In genomic region chr11:15248749-15249148, GRCh38 we compare ENCODE assay signal across 31 cellular contexts.
"Had no signal": no experiment of that assay in that cellular context is flagged by ENCODE, and none has a peak within 500 bp of the region (broad histone marks: within the 10 kb centered on the region; RNA-seq: fewer than 3 reads in every experiment).

No MANE protein-coding gene starts in this region.

- H3K9me3 ChIP-seq: ascending aorta, breast epithelium, colonic mucosa, esophagus squamous epithelium, gastroesophageal sphincter had no signal

- H3K4me3 Mint-ChIP-seq: activated CD4-positive, alpha-beta memory T cell treated with anti-CD3 and anti-CD28 coated beads for 36 hours; activated CD4-positive, alpha-beta T cell treated with anti-CD3 and anti-CD28 coated beads for 36 hours; activated CD4-positive, alpha-beta T cell treated with anti-CD3 and anti-CD28 coated beads, Interleukin-2, amount 10 ng/mL, durations not matched to agents 24 days and 14 days; activated CD8-positive, alpha-beta memory T cell treated with anti-CD3 and anti-CD28 coated beads, Interleukin-2, amount 10 ng/mL, durations not matched to agents 7 days and 5 days; activated CD8-positive, alpha-beta T cell treated with anti-CD3 and anti-CD28 coated beads, Interleukin-2, amount 10 ng/mL, durations not matched to agents 7 days and 5 days; activated naive CD4-positive, alpha-beta T cell treated with anti-CD3 and anti-CD28 coated beads, Interleukin-2, amount 10 ng/mL, durations not matched to agents 7 days and 5 days; activated naive CD8-positive, alpha-beta T cell treated with anti-CD3 and anti-CD28 coated beads, Interleukin-2, amount 10 ng/mL, durations not matched to agents 7 days and 5 days; brain; T-helper 17 cell; T-helper 2 cell treated with Interferon-gamma antibody and Interleukin-4, amounts not matched to agents 5 μg/mL and 100 μg/mL, for 36 hours had no signal

- DNase-seq: activated CD4-positive, alpha-beta memory T cell treated with anti-CD3 and anti-CD28 coated beads for 36 hours; activated CD4-positive, alpha-beta T cell treated with anti-CD3 and anti-CD28 coated beads for 36 hours; activated CD4-positive, alpha-beta T cell treated with anti-CD3 and anti-CD28 coated beads, Interleukin-2, amount 10 ng/mL, durations not matched to agents 24 days and 14 days; activated CD4-positive, CD25-positive, alpha-beta regulatory T cell; activated CD4-positive, CD25-positive, alpha-beta regulatory T cell treated with anti-CD3 and anti-CD28 coated beads, Interleukin-2, amount 50 U/mL, for 72 hours; activated CD8-positive, alpha-beta memory T cell treated with anti-CD3 and anti-CD28 coated beads, Interleukin-2, amount 10 ng/mL, durations not matched to agents 7 days and 5 days; activated CD8-positive, alpha-beta memory T cell treated with anti-CD3 and anti-CD28 coated beads, Interleukin-2, amount 50 U/mL, for 4 hours; activated CD8-positive, alpha-beta T cell treated with anti-CD3 and anti-CD28 coated beads, Interleukin-2, amount 10 ng/mL, durations not matched to agents 7 days and 5 days; activated gamma-delta T cell; activated naive CD4-positive, alpha-beta T cell; activated naive CD4-positive, alpha-beta T cell treated with anti-CD3 and anti-CD28 coated beads, Interleukin-2, amount 10 ng/mL, durations not matched to agents 7 days and 5 days; activated naive CD8-positive, alpha-beta T cell treated with anti-CD3 and anti-CD28 coated beads, Interleukin-2, amount 10 ng/mL, durations not matched to agents 7 days and 5 days; activated T-cell treated with anti-CD3 and anti-CD28 coated beads, Interleukin-2, amount 50 U/mL, for 1 hour; activated T-cell treated with anti-CD3 and anti-CD28 coated beads, Interleukin-2, amount 50 U/mL, for 48 hours; central memory CD4-positive, alpha-beta T cell; cerebellar nuclear complex; colonic mucosa; effector CD8-positive, alpha-beta T cell; esophagus squamous epithelium; foreskin melanocyte; T-helper 1 cell; T-helper 17 cell; T1000 had no signal

- ATAC-seq: activated CD4-positive, alpha-beta T cell treated with anti-CD3 and anti-CD28 coated beads for 36 hours; activated CD8-positive, alpha-beta memory T cell treated with anti-CD3 and anti-CD28 coated beads, Interleukin-2, amount 10 ng/mL, durations not matched to agents 7 days and 5 days; activated CD8-positive, alpha-beta T cell treated with anti-CD3 and anti-CD28 coated beads, Interleukin-2, amount 10 ng/mL, durations not matched to agents 7 days and 5 days; activated naive CD4-positive, alpha-beta T cell treated with anti-CD3 and anti-CD28 coated beads, Interleukin-2, amount 50 U/mL, for 72 hours; gastroesophageal sphincter; T-helper 17 cell had no signal

- H3K27me3 Mint-ChIP-seq: activated CD8-positive, alpha-beta memory T cell treated with anti-CD3 and anti-CD28 coated beads, Interleukin-2, amount 10 ng/mL, durations not matched to agents 7 days and 5 days had no signal

- H3K27me3 ChIP-seq: ascending aorta, cardiac muscle cell, colonic mucosa, esophagus squamous epithelium, gastroesophageal sphincter had no signal

- H3K36me3 Mint-ChIP-seq: activated CD4-positive, alpha-beta memory T cell treated with anti-CD3 and anti-CD28 coated beads for 36 hours; activated CD8-positive, alpha-beta memory T cell treated with anti-CD3 and anti-CD28 coated beads, Interleukin-2, amount 10 ng/mL, durations not matched to agents 7 days and 5 days; activated naive CD4-positive, alpha-beta T cell treated with anti-CD3 and anti-CD28 coated beads, Interleukin-2, amount 10 ng/mL, durations not matched to agents 7 days and 5 days; activated naive CD4-positive, alpha-beta T cell treated with anti-CD3 and anti-CD28 coated beads, Interleukin-2, amount 50 U/mL, for 72 hours; activated naive CD8-positive, alpha-beta T cell treated with anti-CD3 and anti-CD28 coated beads, Interleukin-2, amount 10 ng/mL, durations not matched to agents 7 days and 5 days; brain had no signal

- H3K4me3 ChIP-seq: ascending aorta, breast epithelium, cardiac muscle cell, colonic mucosa, esophagus squamous epithelium, gastroesophageal sphincter had no signal

- H3K27ac ChIP-seq: ascending aorta, breast epithelium, cardiac muscle cell, colonic mucosa, epithelial cell of prostate, esophagus squamous epithelium, gastroesophageal sphincter had no signal

- H3K4me1 ChIP-seq: ascending aorta, breast epithelium, colonic mucosa, esophagus squamous epithelium, gastroesophageal sphincter had no signal

- H3K4me1 Mint-ChIP-seq: activated CD4-positive, alpha-beta T cell treated with anti-CD3 and anti-CD28 coated beads for 36 hours; activated CD4-positive, alpha-beta T cell treated with anti-CD3 and anti-CD28 coated beads, Interleukin-2, amount 10 ng/mL, durations not matched to agents 24 days and 14 days; activated CD8-positive, alpha-beta memory T cell treated with anti-CD3 and anti-CD28 coated beads, Interleukin-2, amount 10 ng/mL, durations not matched to agents 7 days and 5 days; activated naive CD4-positive, alpha-beta T cell treated with anti-CD3 and anti-CD28 coated beads, Interleukin-2, amount 10 ng/mL, durations not matched to agents 7 days and 5 days; activated naive CD8-positive, alpha-beta T cell treated with anti-CD3 and anti-CD28 coated beads, Interleukin-2, amount 10 ng/mL, durations not matched to agents 7 days and 5 days; brain; T-helper 17 cell had no signal

- H3K27ac Mint-ChIP-seq: activated CD4-positive, alpha-beta memory T cell treated with anti-CD3 and anti-CD28 coated beads for 36 hours; activated CD4-positive, alpha-beta T cell treated with anti-CD3 and anti-CD28 coated beads for 36 hours; activated CD4-positive, alpha-beta T cell treated with anti-CD3 and anti-CD28 coated beads, Interleukin-2, amount 10 ng/mL, durations not matched to agents 24 days and 14 days; activated CD8-positive, alpha-beta memory T cell treated with anti-CD3 and anti-CD28 coated beads, Interleukin-2, amount 10 ng/mL, durations not matched to agents 7 days and 5 days; activated CD8-positive, alpha-beta T cell treated with anti-CD3 and anti-CD28 coated beads, Interleukin-2, amount 10 ng/mL, durations not matched to agents 7 days and 5 days; activated naive CD4-positive, alpha-beta T cell treated with anti-CD3 and anti-CD28 coated beads, Interleukin-2, amount 10 ng/mL, durations not matched to agents 7 days and 5 days; activated naive CD4-positive, alpha-beta T cell treated with anti-CD3 and anti-CD28 coated beads, Interleukin-2, amount 50 U/mL, for 72 hours; activated naive CD8-positive, alpha-beta T cell treated with anti-CD3 and anti-CD28 coated beads, Interleukin-2, amount 10 ng/mL, durations not matched to agents 7 days and 5 days; brain; T-helper 17 cell; T-helper 2 cell treated with Interferon-gamma antibody and Interleukin-4, amounts not matched to agents 5 μg/mL and 100 μg/mL, for 36 hours had no signal

- H3K9me3 Mint-ChIP-seq: activated CD4-positive, alpha-beta memory T cell treated with anti-CD3 and anti-CD28 coated beads for 36 hours; activated CD4-positive, alpha-beta T cell treated with anti-CD3 and anti-CD28 coated beads, Interleukin-2, amount 10 ng/mL, durations not matched to agents 24 days and 14 days; activated naive CD4-positive, alpha-beta T cell treated with anti-CD3 and anti-CD28 coated beads, Interleukin-2, amount 10 ng/mL, durations not matched to agents 7 days and 5 days; activated naive CD4-positive, alpha-beta T cell treated with anti-CD3 and anti-CD28 coated beads, Interleukin-2, amount 50 U/mL, for 72 hours; activated naive CD8-positive, alpha-beta T cell treated with anti-CD3 and anti-CD28 coated beads, Interleukin-2, amount 10 ng/mL, durations not matched to agents 7 days and 5 days; brain; T-helper 2 cell treated with Interferon-gamma antibody and Interleukin-4, amounts not matched to agents 5 μg/mL and 100 μg/mL, for 36 hours had no signal

- H3K36me3 ChIP-seq: ascending aorta, breast epithelium, cardiac muscle cell, colonic mucosa, esophagus squamous epithelium, gastroesophageal sphincter had no signal
